In the genomic region with DNA sequence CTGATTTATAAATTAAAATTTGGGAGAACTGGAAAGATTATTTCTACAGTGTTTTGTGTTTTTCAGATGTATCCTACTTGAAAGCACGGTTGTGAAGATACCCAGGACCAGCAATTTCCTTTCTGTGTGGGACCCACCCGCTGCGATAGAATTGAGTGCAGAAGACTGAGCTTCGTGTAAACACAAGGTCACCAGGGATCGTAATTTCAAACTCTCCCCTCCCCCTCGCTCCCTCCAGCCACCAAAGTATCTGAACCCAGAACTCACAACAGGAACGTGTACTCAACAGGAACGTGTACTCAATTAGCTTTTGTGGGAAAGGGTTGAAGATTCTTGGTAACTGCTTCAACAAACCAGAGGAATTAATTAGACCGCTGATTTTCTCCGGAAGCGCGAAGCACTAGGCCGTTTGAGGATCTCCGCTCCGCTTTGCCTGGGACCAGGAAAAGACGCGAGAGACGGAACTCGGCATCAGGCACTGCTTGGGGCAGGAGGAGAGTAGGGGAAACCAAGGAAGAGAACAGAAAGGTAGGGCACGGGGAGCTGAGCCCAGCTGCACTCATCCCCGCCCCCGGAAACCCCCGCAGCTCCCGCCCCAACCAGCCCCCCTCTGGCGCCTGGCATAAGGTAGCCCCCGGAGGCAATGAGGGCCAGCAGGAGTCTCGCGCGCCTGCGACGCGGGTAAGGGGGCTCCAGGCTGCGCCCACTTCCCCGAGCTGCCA, we compare ENCODE assay signal across 8 cellular contexts. TPM values are rescaled to one million over a fixed set of nuclear protein-coding genes. Genes with fewer than 3 reads are reported as not detected.
A peak's percentile ranks its signal among the peaks of the same experiment; 100 is the strongest.
DNase-seq lines count a peak whose midpoint lies in the region; ATAC-seq and TF ChIP-seq lines count a peak whose summit lies in the region.

No MANE protein-coding gene starts in this region.

- peak overlapping the region; percentile 96 for H3K27ac Mint-ChIP-seq in GM23338

- peak overlapping the region; percentile 98 for H3K27ac ChIP-seq in GM23338 (ENCODE audit: low read depth)
- peak overlapping the region; percentile 93 for H3K27ac ChIP-seq in iPS-20b (ENCODE audit: low read length)
- H3K27ac ChIP-seq in skin epidermis: peak overlapping the region; percentile 90 to 99 (median 96)

- H3K4me1 ChIP-seq in GM23338 (ENCODE audit: insufficient read depth) (peaks cover 20% of the 10 kb centered on the region), Loucy (ENCODE audit: insufficient read depth, low read length, poor library complexity, severe bottlenecking) (peaks cover 54% of the 10 kb centered on the region), iPS-20b (ENCODE audit: insufficient read depth, low read length) (peaks cover 18% of the 10 kb centered on the region)

- peaks cover 23% of the 10 kb centered on the region for H3K36me3 Mint-ChIP-seq in GM23338 (ENCODE audit: low read depth)

- peaks cover 32% of the 10 kb centered on the region for H3K4me1 Mint-ChIP-seq in GM23338

- H3K4me3 ChIP-seq in GM23338 (peak overlapping the region; percentile 76), Loucy (ENCODE audit: low read length, poor library complexity, severe bottlenecking) (peak overlapping the region; percentile 98), iPS-20b (ENCODE audit: low read length) (peak overlapping the region; percentile 91), skin epidermis (peak overlapping the region; percentile 69 to 95 (median 86))

- H3K9me3 Mint-ChIP-seq in GM23338: no peaks in the 10 kb centered on the region

- no peak for TF ChIP-seq CTCF in GM23338 (conservative IDR thresholded peaks at IDR 0.05; ENCODE audit: low read depth in 2 of 2)
- no peak for TF ChIP-seq CTCF in Loucy (conservative IDR thresholded peaks at IDR 0.05; ENCODE audit: low read length)

- peak overlapping the region; percentile 96 for H3K4me3 Mint-ChIP-seq in GM23338

- H3K27me3 Mint-ChIP-seq in GM23338 (ENCODE audit: insufficient read depth, low read depth, poor library complexity): peaks cover 2% of the 10 kb centered on the region

- H3K4me2 ChIP-seq in GM23338: peak overlapping the region; percentile 89
- peak overlapping the region; percentile 99 for H3K4me2 ChIP-seq in Loucy (ENCODE audit: low read depth, low read length, poor library complexity, severe bottlenecking)

- H2AFZ ChIP-seq in GM23338 (0 out of 2 replicates have a peak overlapping the region, but pooled peaks have one; percentile 14), Loucy (ENCODE audit: low read length) (peak overlapping the region; percentile 92)

- H3K36me3 ChIP-seq in GM23338 (ENCODE audit: insufficient read depth) (peaks cover 10% of the 10 kb centered on the region; the same call in 1 of the 2 replicates), Loucy (ENCODE audit: insufficient read depth, low read length) (no peaks in the 10 kb centered on the region), iPS-20b (ENCODE audit: insufficient read depth, low read depth, low read length) (peaks cover 31% of the 10 kb centered on the region)

- no peaks in the 10 kb centered on the region for H3K9me3 ChIP-seq in Loucy (ENCODE audit: insufficient read depth, low read depth, low read length)
- no peaks in the 10 kb centered on the region for H3K9me3 ChIP-seq in iPS-20b (ENCODE audit: insufficient read depth, low read depth, low read length)

- in situ Hi-C loops in G401 (cut with HindIII; ENCODE audit: low sequenced_read_pairs) (no loop called here), SK-MEL-5 (cut with HindIII; ENCODE audit: low pct_unique_long_range_greater_than_20kb, low sequenced_read_pairs) (no loop called here)

- H3K79me2 ChIP-seq in GM23338 (replicated peaks; ENCODE audit: insufficient read depth) (peaks cover 52% of the 10 kb centered on the region), Loucy (ENCODE audit: insufficient read depth, low read length) (peaks cover 66% of the 10 kb centered on the region)

- H3K9ac ChIP-seq in Loucy (ENCODE audit: low read depth, low read length, poor library complexity, severe bottlenecking) (peak overlapping the region; percentile 87), iPS-20b (ENCODE audit: low read depth, low read length) (peak overlapping the region; percentile 84)

- no peaks in the 10 kb centered on the region for H3F3A ChIP-seq in GM23338 (replicated peaks; ENCODE audit: low read depth)
- no peaks in the 10 kb centered on the region for H3F3A ChIP-seq in Loucy (ENCODE audit: low read depth)

- ATAC-seq in GM23338 (peak; percentile 70), GM19452 (IDR thresholded peaks at IDR 0.05; ENCODE audit: unreplicated experiment) (no peak)

- H3K9me2 ChIP-seq in GM23338 (ENCODE audit: insufficient read depth) (no peaks in the 10 kb centered on the region), Loucy (replicated peaks; ENCODE audit: low read depth, low read length) (no peaks in the 10 kb centered on the region)

- no peaks in the 10 kb centered on the region for H3K27me3 ChIP-seq in GM23338 (ENCODE audit: insufficient read depth)
- H3K27me3 ChIP-seq in Loucy (ENCODE audit: insufficient read depth, low read length, poor library complexity, severe bottlenecking): no peaks in the 10 kb centered on the region
- H3K27me3 ChIP-seq in iPS-20b (ENCODE audit: insufficient read depth, low read length): no peaks in the 10 kb centered on the region

- no peaks in the 10 kb centered on the region; the same call in none of the 2 replicates for H4K20me1 ChIP-seq in GM23338 (replicated peaks; ENCODE audit: insufficient read depth)
- peaks cover 35% of the 10 kb centered on the region for H4K20me1 ChIP-seq in Loucy (ENCODE audit: insufficient read depth, low read length, poor library complexity, severe bottlenecking)

- DNase-seq in G401 (ENCODE audit: low spot score) (peak; percentile 78), GM23338 (ENCODE audit: low spot score) (peak; percentile 84), SK-MEL-5 (ENCODE audit: low read depth, low spot score) (peak; percentile 60), brain pericyte (ENCODE audit: low read depth, low spot score) (peak; percentile 25)

TF ChIP-seq in GM23338, 12 proteins besides CTCF, POLR2A, EP300 and RAD21:
- TF ChIP-seq POLR2AphosphoS5 (IDR thresholded peaks at IDR 0.05; ENCODE audit: low read depth) (0 out of 2 replicates have a peak, but pooled peaks have one; percentile 12), CREB1 (CRISPR knock-in tag; IDR thresholded peaks at IDR 0.05; ENCODE audit: low read depth) (no peak), EZH2phosphoT487 (IDR thresholded peaks at IDR 0.05; ENCODE audit: unreplicated experiment) (no peak)
- TF ChIP-seq, protein P1, sequence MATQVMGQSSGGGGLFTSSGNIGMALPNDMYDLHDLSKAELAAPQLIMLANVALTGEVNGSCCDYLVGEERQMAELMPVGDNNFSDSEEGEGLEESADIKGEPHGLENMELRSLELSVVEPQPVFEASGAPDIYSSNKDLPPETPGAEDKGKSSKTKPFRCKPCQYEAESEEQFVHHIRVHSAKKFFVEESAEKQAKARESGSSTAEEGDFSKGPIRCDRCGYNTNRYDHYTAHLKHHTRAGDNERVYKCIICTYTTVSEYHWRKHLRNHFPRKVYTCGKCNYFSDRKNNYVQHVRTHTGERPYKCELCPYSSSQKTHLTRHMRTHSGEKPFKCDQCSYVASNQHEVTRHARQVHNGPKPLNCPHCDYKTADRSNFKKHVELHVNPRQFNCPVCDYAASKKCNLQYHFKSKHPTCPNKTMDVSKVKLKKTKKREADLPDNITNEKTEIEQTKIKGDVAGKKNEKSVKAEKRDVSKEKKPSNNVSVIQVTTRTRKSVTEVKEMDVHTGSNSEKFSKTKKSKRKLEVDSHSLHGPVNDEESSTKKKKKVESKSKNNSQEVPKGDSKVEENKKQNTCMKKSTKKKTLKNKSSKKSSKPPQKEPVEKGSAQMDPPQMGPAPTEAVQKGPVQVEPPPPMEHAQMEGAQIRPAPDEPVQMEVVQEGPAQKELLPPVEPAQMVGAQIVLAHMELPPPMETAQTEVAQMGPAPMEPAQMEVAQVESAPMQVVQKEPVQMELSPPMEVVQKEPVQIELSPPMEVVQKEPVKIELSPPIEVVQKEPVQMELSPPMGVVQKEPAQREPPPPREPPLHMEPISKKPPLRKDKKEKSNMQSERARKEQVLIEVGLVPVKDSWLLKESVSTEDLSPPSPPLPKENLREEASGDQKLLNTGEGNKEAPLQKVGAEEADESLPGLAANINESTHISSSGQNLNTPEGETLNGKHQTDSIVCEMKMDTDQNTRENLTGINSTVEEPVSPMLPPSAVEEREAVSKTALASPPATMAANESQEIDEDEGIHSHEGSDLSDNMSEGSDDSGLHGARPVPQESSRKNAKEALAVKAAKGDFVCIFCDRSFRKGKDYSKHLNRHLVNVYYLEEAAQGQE (IDR thresholded peaks at IDR 0.05; ENCODE audit: unreplicated experiment): no peak

RNA-seq across cellular contexts. Expression of a gene that starts 0.5 kb away (rescaled TPM):
- 25.1 and 45.0 TPM in 2 replicates for total RNA-seq in G401 (2014; rRNA removed; shearing (Covaris generic))
- total RNA-seq in GM23338 (2014; rRNA removed; shearing (Covaris generic)): 45.9 and 74.6 TPM in 2 replicates
- 22.9 TPM in 2 replicates for polyA plus RNA-seq in GM23338 (2016; fragmentation: Nextera tagmentation; extraction: Ambion mirVana)
- total RNA-seq in SK-MEL-5 (2014; rRNA removed; shearing (Covaris generic)): 63.1 and 66.4 TPM in 2 replicates
- polyA plus RNA-seq in SK-MEL-5 (2015; cell fraction: cytosol; rRNA removed): 34.4 and 39.8 TPM in 2 replicates
- 40.7 and 42.8 TPM in 2 replicates for polyA plus RNA-seq in SK-MEL-5 (2015; cell fraction: nucleus; rRNA removed)

RNA-seq across cellular contexts. Expression of a gene that starts 0.6 kb away (rescaled TPM):
- total RNA-seq in G401 (2014; rRNA removed; shearing (Covaris generic)): 23.4 and 23.8 TPM in 2 replicates
- 33.5 and 39.5 TPM in 2 replicates for total RNA-seq in GM23338 (2014; rRNA removed; shearing (Covaris generic))
- polyA plus RNA-seq in GM23338 (2016; fragmentation: Nextera tagmentation; extraction: Ambion mirVana): 14.3 and 17.3 TPM in 2 replicates
- total RNA-seq in SK-MEL-5 (2014; rRNA removed; shearing (Covaris generic)): 25.1 and 29.1 TPM in 2 replicates
- polyA plus RNA-seq in SK-MEL-5 (2015; cell fraction: cytosol; rRNA removed): 18.7 and 22.7 TPM in 2 replicates
- polyA plus RNA-seq in SK-MEL-5 (2015; cell fraction: nucleus; rRNA removed): 38.7 and 45.9 TPM in 2 replicates

Comparison
In these comparisons a context has a peak if more than half of its experiments do, and no peak if none do; other contexts are left out.
1. DNase-seq: peak in every context shown above with its lines; median percentile 84 in GM23338; 78 in G401; 60 in SK-MEL-5; 25 in brain pericyte.